Comparison of ENCODE assay signal across 8 cellular contexts in genomic region chr2:42095923-42096408, GRCh38. TPM values are rescaled to one million over a fixed set of nuclear protein-coding genes. Genes with fewer than 3 reads are reported as not detected.
DNase-seq lines count a peak whose midpoint lies in the region; ATAC-seq, FAIRE-seq and TF ChIP-seq lines count a peak whose summit lies in the region.

No MANE protein-coding gene starts in this region.

- H3K27me3 Mint-ChIP-seq in activated naive CD8-positive, alpha-beta T cell treated with anti-CD3 and anti-CD28 coated beads for 36 hours: no peaks in the 10 kb centered on the region
- peaks cover 0 to 5% of the 10 kb centered on the region in 2 donors for H3K27me3 Mint-ChIP-seq in stimulated activated naive B cell treated with anti-CD40 and anti-IgM and Interleukin-4, amounts not matched to agents 10 μg/mL and 1 μg/mL and 100 μg/mL, for 72 hours

- no peak overlapping the region for H3K27ac Mint-ChIP-seq in activated naive CD8-positive, alpha-beta T cell treated with anti-CD3 and anti-CD28 coated beads for 36 hours
- H3K27ac Mint-ChIP-seq in stimulated activated naive B cell treated with anti-CD40 and anti-IgM and Interleukin-4, amounts not matched to agents 10 μg/mL and 1 μg/mL and 100 μg/mL, for 72 hours: no peak overlapping the region

- WGBS in heart right ventricle, 2 donors: 37 to 39% methylated on average over 2 of the region's 2 CpGs

- H3K4me3 Mint-ChIP-seq in activated naive CD8-positive, alpha-beta T cell treated with anti-CD3 and anti-CD28 coated beads for 36 hours: no peak overlapping the region
- no peak overlapping the region for H3K4me3 Mint-ChIP-seq in stimulated activated naive B cell treated with anti-CD40 and anti-IgM and Interleukin-4, amounts not matched to agents 10 μg/mL and 1 μg/mL and 100 μg/mL, for 72 hours

- no peaks in the 10 kb centered on the region for H4K20me1 ChIP-seq in SU-DHL-6 (ENCODE audit: low read depth, low read length)

- H3K79me2 ChIP-seq in SU-DHL-6 (ENCODE audit: insufficient read depth, low read length): no peaks in the 10 kb centered on the region

- peak; percentile 67 for FAIRE-seq in GM12891 (lab: Jason Lieb, UNC)

- TF ChIP-seq CTCF in SU-DHL-6 (IDR thresholded peaks at IDR 0.05; ENCODE audit: insufficient read depth, low read length, poor library complexity, severe bottlenecking) (peak; percentile 85), heart right ventricle (IDR thresholded peaks at IDR 0.05) (peak; percentile 75 to 90 (median 82)), retinal pigment epithelial cell (conservative IDR thresholded peaks at IDR 0.05; ENCODE audit: low read depth, low read length) (peak; percentile 71)

- no peak overlapping the region for H3K9ac ChIP-seq in SU-DHL-6 (ENCODE audit: low read length)

- H3K36me3 Mint-ChIP-seq in activated naive CD8-positive, alpha-beta T cell treated with anti-CD3 and anti-CD28 coated beads for 36 hours: peaks cover 8% of the 10 kb centered on the region
- peaks cover 7 to 9% of the 10 kb centered on the region in 2 donors for H3K36me3 Mint-ChIP-seq in stimulated activated naive B cell treated with anti-CD40 and anti-IgM and Interleukin-4, amounts not matched to agents 10 μg/mL and 1 μg/mL and 100 μg/mL, for 72 hours

- H3K9me3 ChIP-seq in SU-DHL-6 (ENCODE audit: insufficient read depth, low read length): peaks cover 5% of the 10 kb centered on the region; the same call in 1 of the 2 replicates
- H3K9me3 ChIP-seq in heart right ventricle: peaks cover 0 to 10% (median 0%) of the 10 kb centered on the region in 11 donors

- H3K36me3 ChIP-seq in SU-DHL-6 (ENCODE audit: low read length) (no peaks in the 10 kb centered on the region), heart right ventricle (no peaks in the 10 kb centered on the region)

- intact Hi-C loops in heart right ventricle (cut with DNase I): loop anchor here (1.0 to 10.0 kb wide), 16 partner anchors 99 to 269 kb away; partner anchors contain the start of gene COX7A2L (in 5 of the 10)

- H3K4me3 ChIP-seq in SU-DHL-6 (ENCODE audit: insufficient read depth, low read length, poor library complexity, severe bottlenecking) (no peak overlapping the region), heart right ventricle (no peak overlapping the region), retinal pigment epithelial cell (ENCODE audit: low read length) (no peak overlapping the region)

- ATAC-seq in heart right ventricle (peak in 7 of 8 donors; percentile 36 to 59 (median 53)), GM19023 (IDR thresholded peaks at IDR 0.05; ENCODE audit: unreplicated experiment) (no peak)
- ATAC-seq in stimulated activated naive B cell treated with anti-CD40 and anti-IgM and Interleukin-4, amounts not matched to agents 10 μg/mL and 1 μg/mL and 100 μg/mL, for 72 hours (replicated peaks): no peak

- H3F3A ChIP-seq in SU-DHL-6 (ENCODE audit: insufficient read depth): no peaks in the 10 kb centered on the region

- H3K9me3 Mint-ChIP-seq in activated naive CD8-positive, alpha-beta T cell treated with anti-CD3 and anti-CD28 coated beads for 36 hours: peaks cover 10% of the 10 kb centered on the region
- H3K9me3 Mint-ChIP-seq in stimulated activated naive B cell treated with anti-CD40 and anti-IgM and Interleukin-4, amounts not matched to agents 10 μg/mL and 1 μg/mL and 100 μg/mL, for 72 hours: peaks cover 6 to 9% of the 10 kb centered on the region in 2 donors

- peaks cover 21% of the 10 kb centered on the region for H3K4me1 Mint-ChIP-seq in activated naive CD8-positive, alpha-beta T cell treated with anti-CD3 and anti-CD28 coated beads for 36 hours
- H3K4me1 Mint-ChIP-seq in stimulated activated naive B cell treated with anti-CD40 and anti-IgM and Interleukin-4, amounts not matched to agents 10 μg/mL and 1 μg/mL and 100 μg/mL, for 72 hours: peaks cover 38 to 45% of the 10 kb centered on the region in 2 donors

- H3K4me1 ChIP-seq in heart right ventricle: peaks cover 2 to 62% (median 15%) of the 10 kb centered on the region in 9 donors

- DNase-seq in GM12891 (ENCODE audit: insufficient read length, low spot score): no peak
- DNase-seq in NCI-H1105 treated with DMSO at 0.1 percent for 48 hours (lab: John Stamatoyannopoulos, UW): peak; percentile 60
- peak; percentile 40 for DNase-seq in activated naive CD8-positive, alpha-beta T cell treated with anti-CD3 and anti-CD28 coated beads for 36 hours
- DNase-seq in heart right ventricle: peak; percentile 64 to 74
- no peak for DNase-seq in retinal pigment epithelial cell (ENCODE audit: low read depth)
- DNase-seq in stimulated activated naive B cell treated with anti-CD40 and anti-IgM and Interleukin-4, amounts not matched to agents 10 μg/mL and 1 μg/mL and 100 μg/mL, for 72 hours: no peak

- no peak overlapping the region for H2AFZ ChIP-seq in SU-DHL-6 (ENCODE audit: low read depth, low read length, severe bottlenecking)

- no peaks in the 10 kb centered on the region for H3K9me2 ChIP-seq in SU-DHL-6 (replicated peaks; ENCODE audit: insufficient read depth, low read length)

- H3K27me3 ChIP-seq in SU-DHL-6 (ENCODE audit: low read length) (no peaks in the 10 kb centered on the region), heart right ventricle (no peaks in the 10 kb centered on the region)

- no peak for TF ChIP-seq POLR2A in GM12891 (IDR thresholded peaks at IDR 0.05; ENCODE audit: low read depth, low read length)

- no peak overlapping the region for H3K4me2 ChIP-seq in SU-DHL-6 (ENCODE audit: low read depth, low read length, poor library complexity, severe bottlenecking)

- H3K27ac ChIP-seq in SU-DHL-6 (ENCODE audit: low read depth, low read length) (no peak overlapping the region), heart right ventricle (peak overlapping the region in 1 of 10 donors; percentile 38)

TF ChIP-seq in GM12891, 5 proteins besides CTCF, POLR2A, EP300 and RAD21:
- TF ChIP-seq SPI1 (IDR thresholded peaks at IDR 0.05; ENCODE audit: low read depth, low read length): no peak
- TF ChIP-seq PAX5 (IDR thresholded peaks at IDR 0.05; ENCODE audit: insufficient read depth, low read length, severe bottlenecking): no peak
- TF ChIP-seq TAF1 (IDR thresholded peaks at IDR 0.05; ENCODE audit: low read depth, low read length): no peak
- no peak for TF ChIP-seq POU2F2 (IDR thresholded peaks at IDR 0.05; ENCODE audit: low read depth, low read length)
- TF ChIP-seq POLR2AphosphoS5 (IDR thresholded peaks at IDR 0.05; ENCODE audit: low read depth, low read length): no peak

RNA-seq across cellular contexts. Expression of gene PKDCC, which starts 48.1 kb away (rescaled TPM):
- polyA plus RNA-seq in GM12891 (2012; ENCODE audit: low read depth, missing spikeins): 1.3 TPM
- not detected for total RNA-seq in activated naive CD8-positive, alpha-beta T cell treated with anti-CD3 and anti-CD28 coated beads for 36 hours
- 100 to 1,000 TPM in 2 of 10 donors, 10 to 100 TPM in 8; 25.1 to 263 (median 41.5) TPM for total RNA-seq in heart right ventricle
- polyA plus RNA-seq in heart right ventricle: 100 to 1,000 TPM in 1 of 2 donors, 10 to 100 TPM in 1; 91.4 to 121 TPM

Comparison
In these comparisons a context has a peak if more than half of its experiments do, and no peak if none do; other contexts are left out.
1. DNase-seq: peak in NCI-H1105 treated with DMSO at 0.1 percent for 48 hours (single experiment), activated naive CD8-positive, alpha-beta T cell treated with anti-CD3 and anti-CD28 coated beads for 36 hours (single experiment) and heart right ventricle (2 of 2); none in GM12891 (single experiment), retinal pigment epithelial cell (single experiment) and stimulated activated naive B cell treated with anti-CD40 and anti-IgM and Interleukin-4, amounts not matched to agents 10 μg/mL and 1 μg/mL and 100 μg/mL, for 72 hours (single experiment).
2. ATAC-seq: peak in heart right ventricle (7 of 8); none in stimulated activated naive B cell treated with anti-CD40 and anti-IgM and Interleukin-4, amounts not matched to agents 10 μg/mL and 1 μg/mL and 100 μg/mL, for 72 hours (0 of 2) and GM19023 (single experiment).
3. RNA of gene PKDCC, which starts 48.1 kb away (total RNA-seq): 25.1 to 263 TPM in heart right ventricle; not detected in activated naive CD8-positive, alpha-beta T cell treated with anti-CD3 and anti-CD28 coated beads for 36 hours; every median in the first group is over 10 times any median in the second.
4. Peak in every context shown above with its lines, with median percentiles within 50 percentile points of each other: CTCF ChIP-seq.